ENCODE assay signal across 14 cellular contexts in genomic region chr5:179258922-179259730, GRCh38.
DNase-seq lines count a peak whose midpoint lies in the region; ATAC-seq and TF ChIP-seq lines count a peak whose summit lies in the region.
"Had no signal": no experiment of that assay in that cellular context is flagged by ENCODE, and none has a peak within 500 bp of the region (broad histone marks: within the 10 kb centered on the region; RNA-seq: fewer than 3 reads in every experiment).

No MANE protein-coding gene starts in this region.

- intact Hi-C loops in mucosa of descending colon (cut with DNase I, micrococcal nuclease) (no loop called here), CD14-positive monocyte (cut with micrococcal nuclease) (no loop called here)

- TF ChIP-seq CTCF in HFF-Myc (IDR thresholded peaks at IDR 0.05; ENCODE audit: low read depth, low read length, missing control alignments) (no peak), coronary artery (IDR thresholded peaks at IDR 0.05) (no peak), mucosa of descending colon (IDR thresholded peaks at IDR 0.05) (no peak), CD14-positive monocyte (IDR thresholded peaks at IDR 0.05) (no peak)

- no peak overlapping the region for H3K4me3 Mint-ChIP-seq in CD14-positive monocyte

- DNase-seq in AG08395 (ENCODE audit: low spot score) (peak; percentile 83), HFF-Myc (ENCODE audit: extremely low read depth, low read depth) (peak; percentile 37), coronary artery (ENCODE audit: low spot score) (peak; percentile 74), mucosa of descending colon (no peak), Kasumi-1 (lab: John Stamatoyannopoulos, UW) (no peak), CD14-positive monocyte (ENCODE audit: low spot score) (no peak), GM03348 (ENCODE audit: low spot score) (no peak)
- DNase-seq: activated CD4-positive, alpha-beta T cell treated with anti-CD3 and anti-CD28 coated beads, Interleukin-2, amount 50 U/mL, for 4 hours; amygdala; NCI-H1105; nucleus accumbens; substantia nigra had no signal

- H3K36me3 ChIP-seq in mucosa of descending colon (ENCODE audit: low read depth), result no peaks in the 10 kb centered on the region

- H3K4me3 ChIP-seq in HFF-Myc (replicated peaks; ENCODE audit: low read depth, low read length) (no peak overlapping the region), coronary artery (no peak overlapping the region), mucosa of descending colon (no peak overlapping the region)

- H3K27ac ChIP-seq in coronary artery, result peak overlapping the region in 1 of 2 donors; percentile 61
- H3K27ac ChIP-seq: C4-2B had no signal

- no peaks in the 10 kb centered on the region for H3K9me3 Mint-ChIP-seq in CD14-positive monocyte

- no peaks in the 10 kb centered on the region for H3K4me1 Mint-ChIP-seq in CD14-positive monocyte

- no peaks in the 10 kb centered on the region for H3K36me3 Mint-ChIP-seq in CD14-positive monocyte

- H3K9me3 ChIP-seq in mucosa of descending colon, result no peaks in the 10 kb centered on the region

- H3K27me3 Mint-ChIP-seq in CD14-positive monocyte (ENCODE audit: low read depth in 3 of 3), result peaks cover 0 to 2% (median 2%) of the 10 kb centered on the region in 3 donors

- H3K27ac Mint-ChIP-seq in CD14-positive monocyte, result no peak overlapping the region

- ATAC-seq in mucosa of descending colon (peak; percentile 24), HG02623 (IDR thresholded peaks at IDR 0.05; ENCODE audit: unreplicated experiment) (no peak)

- no peaks in the 10 kb centered on the region for H3K4me1 ChIP-seq in mucosa of descending colon (ENCODE audit: low read depth)

Comparison
In these comparisons a context has a peak if more than half of its experiments do, and no peak if none do; other contexts are left out.
1. DNase-seq: peak in AG08395 (single experiment), HFF-Myc (single experiment) and coronary artery (single experiment); none in mucosa of descending colon (0 of 3), Kasumi-1 (0 of 2), CD14-positive monocyte (single experiment) and GM03348 (single experiment).